16 cellular contexts compared by ENCODE assay signal in the genomic region with DNA sequence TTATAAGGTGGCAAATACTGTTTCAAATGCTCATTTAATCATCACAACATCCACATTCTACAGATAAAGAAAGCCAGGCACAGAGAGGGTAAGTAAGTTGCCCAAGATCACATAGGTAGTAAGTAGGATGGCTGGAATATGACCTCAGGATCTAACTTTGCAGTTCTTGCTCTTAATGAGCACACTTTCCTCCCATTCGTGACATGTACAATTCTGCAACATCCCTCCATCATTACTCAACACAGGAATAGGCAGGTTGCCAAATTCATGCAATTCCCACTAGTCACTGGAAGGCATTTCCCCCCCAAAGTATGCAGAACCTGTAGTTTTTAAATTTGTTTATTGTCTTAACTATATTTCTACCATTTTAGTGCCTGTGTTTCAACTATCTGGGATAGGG.
DNase-seq lines count a peak whose midpoint lies in the region; TF ChIP-seq lines count a peak whose summit lies in the region.
"Had no signal": no experiment of that assay in that cellular context is flagged by ENCODE, and none has a peak within 500 bp of the region (broad histone marks: within the 10 kb centered on the region; RNA-seq: fewer than 3 reads in every experiment).

No MANE protein-coding gene starts in this region.

- H3K4me3 ChIP-seq in mammary epithelial cell (replicated peaks in 1 of 3; ENCODE audit: insufficient read depth in 1 of 3, low read depth in 2 of 3, low read length in 3 of 3), result no peak overlapping the region
- H3K4me3 ChIP-seq in uterus, result no peak overlapping the region
- no peak overlapping the region for H3K4me3 ChIP-seq in spleen
- H3K4me3 ChIP-seq: BLaER1, K562, PC-9 had no signal

- H3K4me2 ChIP-seq in mammary epithelial cell (ENCODE audit: insufficient read depth, low read depth, low read length), result no peak overlapping the region
- H3K4me2 ChIP-seq: BLaER1, PC-9 had no signal

- H3K9me3 Mint-ChIP-seq in MCF 10A (ENCODE audit: unreplicated experiment), result no peaks in the 10 kb centered on the region
- H3K9me3 Mint-ChIP-seq: H9; stimulated activated naive CD8-positive, alpha-beta T cell treated with anti-CD3 and anti-CD28 coated beads, Interleukin-15, amount 100 ng/mL, for 72 hours had no signal

- DNase-seq in MCF 10A (ENCODE audit: unreplicated experiment) (peak; percentile 97), mammary epithelial cell (no peak), astrocyte of the hippocampus (ENCODE audit: low read depth, low spot score) (peak; percentile 44), kidney tubule cell (ENCODE audit: low spot score) (peak; percentile 1), uterus (peak; percentile 44 to 65), GM20000 (ENCODE audit: low spot score) (no peak), epidermal melanocyte (ENCODE audit: insufficient read length, low spot score) (no peak), spleen (no peak)
- DNase-seq: H9; islet precursor cell; NCI-H2029; PC-9; stimulated activated CD4-positive, alpha-beta T cell treated with anti-CD3 and anti-CD28 coated beads, Interleukin-4, amount 100 ng/mL, for 24 hours; stimulated activated naive CD8-positive, alpha-beta T cell treated with anti-CD3 and anti-CD28 coated beads, Interleukin-15, amount 100 ng/mL, for 72 hours had no signal

- H3K27me3 ChIP-seq in mammary epithelial cell (ENCODE audit: insufficient read depth, low read length), result no peaks in the 10 kb centered on the region
- H3K27me3 ChIP-seq in uterus, result no peaks in the 10 kb centered on the region
- no peaks in the 10 kb centered on the region for H3K27me3 ChIP-seq in spleen (replicated peaks in 1 of 7)
- H3K27me3 ChIP-seq: BLaER1 had no signal

- H3K79me2 ChIP-seq in mammary epithelial cell (ENCODE audit: insufficient read depth, low read length), result no peaks in the 10 kb centered on the region

- POLR2A ChIA-PET in MCF 10A (lab: Yijun Ruan, JAX), result no interaction called here

- H3K4me1 ChIP-seq in mammary epithelial cell (ENCODE audit: insufficient read depth, low read length) (no peaks in the 10 kb centered on the region), uterus (no peaks in the 10 kb centered on the region), spleen (no peaks in the 10 kb centered on the region)
- H3K4me1 ChIP-seq: BLaER1 had no signal

- CTCF ChIA-PET in MCF 10A (lab: Yijun Ruan, JAX), result interaction anchor here (0.6 to 1.5 kb wide), 4 partner anchors 14 to 320 kb away, joined by 3 to 4 read pairs (median 4); no protein-coding TSS in a partner anchor
- CTCF ChIA-PET in mammary epithelial cell (lab: Charles Lee; ENCODE audit: low non-redundant PET), result no interaction called here

- H3K36me3 Mint-ChIP-seq in MCF 10A (ENCODE audit: insufficient read depth, unreplicated experiment), result no peaks in the 10 kb centered on the region

- H3K9me3 ChIP-seq in mammary epithelial cell (replicated peaks; ENCODE audit: insufficient read depth, low read length) (no peaks in the 10 kb centered on the region), uterus (no peaks in the 10 kb centered on the region), spleen (no peaks in the 10 kb centered on the region)
- H3K9me3 ChIP-seq: BLaER1 had no signal

- no peak overlapping the region for H3K9ac ChIP-seq in mammary epithelial cell (ENCODE audit: insufficient read depth, low read length)
- H3K9ac ChIP-seq: BLaER1 had no signal

- no TSS peak for BruUV-seq in MCF 10A (replicated peaks; lab: Mats Ljungman, UMichigan)
- BruUV-seq in mammary epithelial cell (replicated peaks; lab: Mats Ljungman, UMichigan), result no TSS peak

- no peaks in the 10 kb centered on the region for H4K20me1 ChIP-seq in mammary epithelial cell (ENCODE audit: insufficient read depth, low read length)
- H4K20me1 ChIP-seq: BLaER1 had no signal

- in situ Hi-C loops in mammary epithelial cell (cut with MboI; ENCODE audit: low sequenced_read_pairs in 2 of 2), result no loop called here

- H2AFZ ChIP-seq in mammary epithelial cell (ENCODE audit: low read depth, low read length), result no peak overlapping the region
- H2AFZ ChIP-seq: PC-9 had no signal

- H3K27ac Mint-ChIP-seq in MCF 10A (ENCODE audit: low read depth, unreplicated experiment), result no peak overlapping the region
- H3K27ac Mint-ChIP-seq: H9; stimulated activated naive CD8-positive, alpha-beta T cell treated with anti-CD3 and anti-CD28 coated beads, Interleukin-15, amount 100 ng/mL, for 72 hours had no signal

- 0% methylated on average over 1 of the region's 1 CpG for WGBS in mammary epithelial cell (ENCODE audit: low coverage, missing lambda C conversion rate)
- WGBS in spleen, 5 donors, result 15 to 53% (median 37%) methylated on average over 1 of the region's 1 CpG

- TF ChIP-seq POLR2A in uterus (IDR thresholded peaks at IDR 0.05), result no peak
- no peak for TF ChIP-seq POLR2A in spleen (IDR thresholded peaks at IDR 0.05)

- peaks cover 7% of the 10 kb centered on the region for H3K27me3 Mint-ChIP-seq in MCF 10A (ENCODE audit: insufficient read depth, unreplicated experiment)
- H3K27me3 Mint-ChIP-seq: stimulated activated naive CD8-positive, alpha-beta T cell treated with anti-CD3 and anti-CD28 coated beads, Interleukin-15, amount 100 ng/mL, for 72 hours had no signal

- H3K36me3 ChIP-seq in mammary epithelial cell (ENCODE audit: insufficient read depth, low read length), result no peaks in the 10 kb centered on the region
- H3K36me3 ChIP-seq in uterus, result no peaks in the 10 kb centered on the region
- no peaks in the 10 kb centered on the region for H3K36me3 ChIP-seq in spleen
- H3K36me3 ChIP-seq: BLaER1 had no signal

- no peaks in the 10 kb centered on the region for H3K4me1 Mint-ChIP-seq in MCF 10A (ENCODE audit: insufficient read depth, unreplicated experiment)
- H3K4me1 Mint-ChIP-seq: stimulated activated naive CD8-positive, alpha-beta T cell treated with anti-CD3 and anti-CD28 coated beads, Interleukin-15, amount 100 ng/mL, for 72 hours had no signal

- intact Hi-C loops in MCF 10A (cut with micrococcal nuclease) (no loop called here), mammary epithelial cell (cut with micrococcal nuclease) (no loop called here), uterus (cut with DNase I; ENCODE audit: low total_unique reads) (no loop called here), spleen (cut with DNase I; ENCODE audit: low total_unique reads) (no loop called here)

- dilution Hi-C loops in mammary epithelial cell (cut with HindIII; ENCODE audit: low sequenced_read_pairs), result no loop called here

- H3K27ac ChIP-seq in mammary epithelial cell (ENCODE audit: insufficient read depth, low read depth, low read length) (no peak overlapping the region), uterus (peak overlapping the region; percentile 11 to 65), spleen (no peak overlapping the region)
- H3K27ac ChIP-seq: BLaER1, PC-9 had no signal

- no peak overlapping the region for H3K4me3 Mint-ChIP-seq in MCF 10A (ENCODE audit: unreplicated experiment)
- H3K4me3 Mint-ChIP-seq: H9; stimulated activated naive CD8-positive, alpha-beta T cell treated with anti-CD3 and anti-CD28 coated beads, Interleukin-15, amount 100 ng/mL, for 72 hours had no signal

- TF ChIP-seq CTCF in MCF 10A (IDR thresholded peaks at IDR 0.05; ENCODE audit: unreplicated experiment), result no peak
- TF ChIP-seq CTCF in mammary epithelial cell (conservative IDR thresholded peaks at IDR 0.05 in 1 of 2, IDR thresholded peaks at IDR 0.05 in 1 of 2; ENCODE audit: extremely low read depth in 1 of 2, insufficient read depth in 1 of 2, low read depth in 1 of 2, low read length in 2 of 2), result no peak
- TF ChIP-seq CTCF in uterus (IDR thresholded peaks at IDR 0.05), result no peak
- TF ChIP-seq CTCF in GM20000 (IDR thresholded peaks at IDR 0.05; ENCODE audit: extremely low read depth, missing control alignments), result no peak
- no peak for TF ChIP-seq CTCF in spleen (IDR thresholded peaks at IDR 0.05 in 8 of 11, conservative IDR thresholded peaks at IDR 0.05 in 3 of 11)

Comparison
In these comparisons a context has a peak if more than half of its experiments do, and no peak if none do; other contexts are left out.
1. DNase-seq: peak in MCF 10A (single experiment), astrocyte of the hippocampus (single experiment), kidney tubule cell (single experiment) and uterus (2 of 2); none in mammary epithelial cell (single experiment), GM20000 (single experiment), epidermal melanocyte (single experiment) and spleen (single experiment).
2. H3K27ac ChIP-seq: peak in uterus (2 of 2); none in mammary epithelial cell (single experiment) and spleen (0 of 8).